In the genomic region with DNA sequence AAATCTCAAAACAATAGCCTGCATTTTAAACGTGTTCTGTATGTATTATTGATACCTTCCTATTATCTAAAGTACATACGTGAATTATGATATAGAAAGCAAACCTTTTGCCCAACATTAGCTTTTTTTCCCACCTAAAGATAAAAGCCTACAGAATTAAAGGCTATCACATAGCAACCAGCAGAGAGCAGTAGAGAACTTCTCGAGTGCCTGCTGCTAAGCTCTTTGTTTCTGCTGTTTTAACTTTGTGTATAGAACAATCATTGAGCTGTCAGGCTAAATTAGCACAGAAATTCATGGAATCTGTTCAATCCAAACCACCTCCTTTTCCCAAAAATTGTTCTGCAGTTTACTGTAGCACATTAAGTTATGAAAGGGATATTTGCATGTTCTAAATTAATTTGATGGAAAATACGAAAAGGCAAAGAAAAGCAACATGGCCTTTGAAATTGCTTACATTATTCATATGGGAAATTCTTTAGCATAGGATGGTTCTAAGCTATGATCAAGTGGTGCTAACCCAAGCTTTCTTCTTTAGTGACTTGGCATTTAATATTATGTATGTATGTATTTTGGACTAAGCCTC, we compare ENCODE assay signal across 8 cellular contexts.
DNase-seq lines count a peak whose midpoint lies in the region; ATAC-seq and TF ChIP-seq lines count a peak whose summit lies in the region.

No MANE protein-coding gene starts in this region.

- H3K4me1 Mint-ChIP-seq in brain = peaks cover 12% of the 10 kb centered on the region

- POLR2A ChIA-PET in AG04450 (lab: Yijun Ruan, JAX) = no interaction called here

- H3K27ac ChIP-seq in AG04450 (ENCODE audit: low read depth, low read length) (no peak overlapping the region), mesenchymal stem cell (ENCODE audit: low read length, poor library complexity, severe bottlenecking) (no peak overlapping the region)

- H3K27me3 ChIP-seq in AG04450 (ENCODE audit: control insufficient read depth, insufficient read depth, low read length) = no peaks in the 10 kb centered on the region
- no peaks in the 10 kb centered on the region for H3K27me3 ChIP-seq in mesenchymal stem cell (ENCODE audit: control insufficient read depth in 1 of 2, insufficient read depth in 1 of 2, low read length in 2 of 2)

- 50% methylated on average over 2 of the region's 4 CpGs for WGBS in mesenchymal stem cell

- no peaks in the 10 kb centered on the region for H3K4me1 ChIP-seq in mesenchymal stem cell (ENCODE audit: control insufficient read depth, insufficient read depth, low read depth, low read length)

- H3K4me2 ChIP-seq in mesenchymal stem cell (ENCODE audit: low read length, poor library complexity, severe bottlenecking) = no peak overlapping the region

- DNase-seq in AG04450 (ENCODE audit: low read depth, low spot score) (peak; percentile 10), NCI-H1048 (lab: John Stamatoyannopoulos, UW) (peak; percentile 31), mesenchymal stem cell (peak; percentile 61)
- no peak for DNase-seq in stimulated activated CD4-positive, alpha-beta T cell treated with anti-CD3 and anti-CD28 coated beads, Interleukin-1b, Interleukin-23, amount 100 ng/mL, for 48 hours

- TF ChIP-seq CTCF in AG04450 (IDR thresholded peaks at IDR 0.05; ENCODE audit: low read depth, low read length) (peak; percentile 89), GM12873 (IDR thresholded peaks at IDR 0.05; ENCODE audit: insufficient read depth, low read depth, low read length, missing control alignments) (peak; percentile 66), brain (conservative IDR thresholded peaks at IDR 0.05) (peak; percentile 76 to 87)

- H3K27me3 Mint-ChIP-seq in brain = peaks cover 8% of the 10 kb centered on the region

- no peak overlapping the region for H3K18ac ChIP-seq in mesenchymal stem cell (ENCODE audit: low read depth in 1 of 2, low read length in 2 of 2)

- H3K79me1 ChIP-seq in mesenchymal stem cell (replicated peaks; ENCODE audit: low read length, poor library complexity, severe bottlenecking) = no peaks in the 10 kb centered on the region

- H3K9me3 ChIP-seq in AG04450 (ENCODE audit: control insufficient read depth, insufficient read depth, low read length) (no peaks in the 10 kb centered on the region), mesenchymal stem cell (ENCODE audit: control insufficient read depth, low read length) (peaks cover 3% of the 10 kb centered on the region)

- no peak overlapping the region for H2BK5ac ChIP-seq in mesenchymal stem cell (ENCODE audit: low read depth, low read length, poor library complexity, severe bottlenecking)

- H3K4me3 Mint-ChIP-seq in brain = no peak overlapping the region

- no peak overlapping the region for H2BK12ac ChIP-seq in mesenchymal stem cell (ENCODE audit: low read length in 2 of 2)

- no peak overlapping the region for H2AFZ ChIP-seq in mesenchymal stem cell (ENCODE audit: low read depth, low read length)

- no peak for ATAC-seq in HG02571 (IDR thresholded peaks at IDR 0.05; ENCODE audit: unreplicated experiment)
- ATAC-seq in HG03175 (IDR thresholded peaks at IDR 0.05; ENCODE audit: unreplicated experiment) = no peak

- H3K36me3 Mint-ChIP-seq in brain = no peaks in the 10 kb centered on the region

- no peak overlapping the region for H3K4ac ChIP-seq in mesenchymal stem cell (ENCODE audit: low read depth in 1 of 2, low read length in 2 of 2)

- peaks cover 9 to 23% (median 14%) of the 10 kb centered on the region in 5 experiments for H3K9me3 Mint-ChIP-seq in brain

- H3K14ac ChIP-seq in mesenchymal stem cell (ENCODE audit: low read length in 2 of 2) = no peak overlapping the region

- no peak overlapping the region for H4K91ac ChIP-seq in mesenchymal stem cell (ENCODE audit: low read length)

- no peak overlapping the region for H2BK120ac ChIP-seq in mesenchymal stem cell (ENCODE audit: low read depth, low read length)

- H3K4me3 ChIP-seq in AG04450 (ENCODE audit: low read depth, low read length) (no peak overlapping the region), mesenchymal stem cell (ENCODE audit: insufficient read depth in 1 of 2, low read depth in 1 of 2, low read length in 2 of 2) (no peak overlapping the region)

- no peaks in the 10 kb centered on the region for H3K36me3 ChIP-seq in mesenchymal stem cell (ENCODE audit: control insufficient read depth in 1 of 2, insufficient read depth in 2 of 2, low read depth in 1 of 2, low read length in 2 of 2)

- no peak overlapping the region for H2BK15ac ChIP-seq in mesenchymal stem cell (ENCODE audit: low read depth, poor library complexity, severe bottlenecking)

- no peak overlapping the region for H3K9ac ChIP-seq in mesenchymal stem cell (ENCODE audit: low read length)

- H3K27ac Mint-ChIP-seq in brain = peak overlapping the region in 3 of 5 experiments; percentile 65 to 92 (median 68)

- no peak overlapping the region for H4K8ac ChIP-seq in mesenchymal stem cell (ENCODE audit: low read length)

- no peak overlapping the region for H2AK5ac ChIP-seq in mesenchymal stem cell (ENCODE audit: low read length, severe bottlenecking)

- H3K23ac ChIP-seq in mesenchymal stem cell (ENCODE audit: low read length in 2 of 2) = no peak overlapping the region

- CTCF ChIA-PET in AG04450 (lab: Charles Lee) = interaction anchor here (0.5 to 3.2 kb wide), 83 partner anchors 8 to 1942 kb away, joined by 3 to 54 read pairs (median 4); no protein-coding TSS in a partner anchor
